ENCODE assay signal across 17 cellular contexts in genomic region chr20:37500311-37500710, GRCh38. TPM values are rescaled to one million over a fixed set of nuclear protein-coding genes. Genes with fewer than 3 reads are reported as not detected.
"Had no signal": no experiment of that assay in that cellular context is flagged by ENCODE, and none has a peak within 500 bp of the region (broad histone marks: within the 10 kb centered on the region; RNA-seq: fewer than 3 reads in every experiment).

No MANE protein-coding gene starts in this region.

- H3K36me3 ChIP-seq: right atrium auricular region, thyroid gland, vagina had no signal

- H3K27ac ChIP-seq: ascending aorta, right atrium auricular region, thyroid gland, vagina, VCaP had no signal

- H3K9me3 ChIP-seq: ascending aorta, right atrium auricular region, thyroid gland, vagina had no signal

- H3K4me3 ChIP-seq: ascending aorta, right atrium auricular region, thyroid gland, vagina had no signal

- DNase-seq: activated CD4-positive, alpha-beta T cell treated with anti-CD3 and anti-CD28 coated beads for 36 hours; activated CD8-positive, alpha-beta memory T cell treated with anti-CD3 and anti-CD28 coated beads, Interleukin-2, amount 50 U/mL, for 48 hours; activated CD8-positive, alpha-beta T cell treated with anti-CD3 and anti-CD28 coated beads, Interleukin-2, amount 10 ng/mL, durations not matched to agents 7 days and 5 days; activated naive CD4-positive, alpha-beta T cell treated with Interleukin-2 at 50 U/mL for 16 hours; activated naive CD8-positive, alpha-beta T cell treated with anti-CD3 and anti-CD28 coated beads, Interleukin-2, amount 50 U/mL, for 24 hours; foreskin melanocyte; left colon; naive thymus-derived CD4-positive, alpha-beta T cell; small intestine; thyroid gland had no signal

- ATAC-seq: activated CD4-positive, alpha-beta T cell treated with anti-CD3 and anti-CD28 coated beads for 36 hours; activated CD8-positive, alpha-beta T cell treated with anti-CD3 and anti-CD28 coated beads, Interleukin-2, amount 10 ng/mL, durations not matched to agents 7 days and 5 days; activated naive CD8-positive, alpha-beta T cell treated with anti-CD3 and anti-CD28 coated beads, Interleukin-2, amount 50 U/mL, for 24 hours; left colon; naive thymus-derived CD4-positive, alpha-beta T cell had no signal

- H3K27me3 ChIP-seq: ascending aorta, right atrium auricular region, thyroid gland, vagina had no signal

- H3K4me1 ChIP-seq: ascending aorta, right atrium auricular region, vagina had no signal

RNA-seq across cellular contexts. Expression of gene NNAT, which starts 20.7 kb away (rescaled TPM):
- total RNA-seq: ascending aorta; bronchial epithelial cell; lung microvascular endothelial cell; mononuclear cell; naive thymus-derived CD4-positive, alpha-beta T cell had no signal
